8 cellular contexts compared by ENCODE assay signal in genomic region chr16:29700253-29700987, GRCh38. TPM values are rescaled to one million over a fixed set of nuclear protein-coding genes. Genes with fewer than 3 reads are reported as not detected.
DNase-seq lines count a peak whose midpoint lies in the region; ATAC-seq and TF ChIP-seq lines count a peak whose summit lies in the region.

No MANE protein-coding gene starts in this region.

- H3K27ac Mint-ChIP-seq in HFFc6 (no peak overlapping the region), memory B cell (peak overlapping the region; percentile 36)
- H3K27ac Mint-ChIP-seq in activated CD8-positive, alpha-beta T cell treated with anti-CD3 and anti-CD28 coated beads, Interleukin-2, amount 10 ng/mL, durations not matched to agents 7 days and 5 days = peak overlapping the region; percentile 70

- DNase-seq in BE2C (peak; percentile 79), HFFc6 (peak; percentile 77), NCI-H774 (lab: John Stamatoyannopoulos, UW) (peak; percentile 73), memory B cell (ENCODE audit: low spot score in 2 of 2) (peak; percentile 59 to 62)
- DNase-seq in activated CD8-positive, alpha-beta T cell treated with anti-CD3 and anti-CD28 coated beads, Interleukin-2, amount 10 ng/mL, durations not matched to agents 7 days and 5 days = peak; percentile 80
- DNase-seq in effector CD8-positive, alpha-beta T cell (lab: John Stamatoyannopoulos, UW) = peak; percentile 65
- peak; percentile 42 for DNase-seq in stimulated activated CD8-positive, alpha-beta memory T cell treated with anti-CD3 and anti-CD28 coated beads, Interleukin-15, amount 100 ng/mL, for 24 hours (ENCODE audit: low read depth)

- H3K4me1 Mint-ChIP-seq in HFFc6 (ENCODE audit: low read depth) (peaks cover 18% of the 10 kb centered on the region), memory B cell (peaks cover 21% of the 10 kb centered on the region)
- H3K4me1 Mint-ChIP-seq in activated CD8-positive, alpha-beta T cell treated with anti-CD3 and anti-CD28 coated beads, Interleukin-2, amount 10 ng/mL, durations not matched to agents 7 days and 5 days (ENCODE audit: low read depth) = peaks cover 38% of the 10 kb centered on the region

- TF ChIP-seq CTCF in BE2C (IDR thresholded peaks at IDR 0.05; ENCODE audit: low read depth, low read length) (peak; percentile 88), HFFc6 (IDR thresholded peaks at IDR 0.05) (peak; percentile 98)

- CTCF ChIA-PET in activated CD8-positive, alpha-beta T cell treated with anti-CD3 and anti-CD28 coated beads, Interleukin-2, amount 10 ng/mL, durations not matched to agents 7 days and 5 days (lab: Charles Lee) = interaction anchor here (0.6 to 6.6 kb wide), 37 partner anchors 9 to 355 kb away, joined by 3 to 93 read pairs (median 8); partner anchors contain the start of genes ASPHD1, KCTD13, KIF22 and MAZ

- no peak overlapping the region; the same call in 1 of the 2 replicates for H3K4me3 Mint-ChIP-seq in HFFc6
- H3K4me3 Mint-ChIP-seq in activated CD8-positive, alpha-beta T cell treated with anti-CD3 and anti-CD28 coated beads, Interleukin-2, amount 10 ng/mL, durations not matched to agents 7 days and 5 days = peak overlapping the region; percentile 24
- peak overlapping the region; percentile 25 for H3K4me3 Mint-ChIP-seq in memory B cell

- peak overlapping the region; percentile 40 for H3K4me3 ChIP-seq in BE2C (ENCODE audit: low read depth, low read length)

- peak; percentile 30 for ATAC-seq in activated CD8-positive, alpha-beta T cell treated with anti-CD3 and anti-CD28 coated beads, Interleukin-2, amount 10 ng/mL, durations not matched to agents 7 days and 5 days
- ATAC-seq in memory B cell (ENCODE audit: low read depth) (peak; percentile 30), HG02623 (IDR thresholded peaks at IDR 0.05; ENCODE audit: unreplicated experiment) (no peak)

- H3K36me3 Mint-ChIP-seq in HFFc6 (ENCODE audit: low read depth) (0 out of 2 replicates have a peak, but pooled peaks cover 5% of the 10 kb centered on the region), memory B cell (no peaks in the 10 kb centered on the region)
- peaks cover 2% of the 10 kb centered on the region for H3K36me3 Mint-ChIP-seq in activated CD8-positive, alpha-beta T cell treated with anti-CD3 and anti-CD28 coated beads, Interleukin-2, amount 10 ng/mL, durations not matched to agents 7 days and 5 days (ENCODE audit: low read depth)

- no peaks in the 10 kb centered on the region for H3K9me3 ChIP-seq in BE2C

- H3K9me3 Mint-ChIP-seq in HFFc6 = peaks cover 8% of the 10 kb centered on the region
- no peaks in the 10 kb centered on the region for H3K9me3 Mint-ChIP-seq in activated CD8-positive, alpha-beta T cell treated with anti-CD3 and anti-CD28 coated beads, Interleukin-2, amount 10 ng/mL, durations not matched to agents 7 days and 5 days (ENCODE audit: insufficient read depth)
- peaks cover 9% of the 10 kb centered on the region for H3K9me3 Mint-ChIP-seq in memory B cell

- H3K27me3 ChIP-seq in BE2C = no peaks in the 10 kb centered on the region

- no peaks in the 10 kb centered on the region; the same call in 1 of the 2 replicates for H3K4me1 ChIP-seq in BE2C

- POLR2A ChIA-PET in activated CD8-positive, alpha-beta T cell treated with anti-CD3 and anti-CD28 coated beads, Interleukin-2, amount 10 ng/mL, durations not matched to agents 7 days and 5 days (lab: Charles Lee) = interaction anchor here (0.6 to 4.5 kb wide), 9 partner anchors 55 to 304 kb away, joined by 3 to 25 read pairs (median 4); partner anchors contain the start of genes KIF22, PAGR1 and TMEM219

- peaks cover 7% of the 10 kb centered on the region for H3K36me3 ChIP-seq in BE2C

- H3K27me3 Mint-ChIP-seq in HFFc6 (ENCODE audit: insufficient read depth) = peaks cover 11% of the 10 kb centered on the region
- no peaks in the 10 kb centered on the region for H3K27me3 Mint-ChIP-seq in activated CD8-positive, alpha-beta T cell treated with anti-CD3 and anti-CD28 coated beads, Interleukin-2, amount 10 ng/mL, durations not matched to agents 7 days and 5 days (ENCODE audit: low read depth)
- peaks cover 3% of the 10 kb centered on the region for H3K27me3 Mint-ChIP-seq in memory B cell

RNA-seq across cellular contexts. Expression of gene QPRT, which starts 21.4 kb away (rescaled TPM):
- polyA plus RNA-seq in BE2C (2012; ENCODE audit: insufficient read depth, insufficient read length, low read depth) = 245 TPM
- 10 to 100 TPM in 3 of 6 experiments, 1 to 10 TPM in 3; 3.0 to 12.4 (median 10.3) TPM for total RNA-seq in HFFc6 (2021; fragmentation: NEBNext Ultra II Directional; extraction: Animal tissue kit (Norgen Biotek cat#: 25700))
- 10 to 100 TPM in 1 of 2 experiments, 1 to 10 TPM in 1; 8.6 to 10.2 TPM for total RNA-seq in activated CD8-positive, alpha-beta T cell treated with anti-CD3 and anti-CD28 coated beads, Interleukin-2, amount 10 ng/mL, durations not matched to agents 7 days and 5 days

RNA-seq across cellular contexts. Expression of gene SPN, which starts 37.4 kb away (rescaled TPM):
- 2.0 TPM for polyA plus RNA-seq in BE2C (2012; ENCODE audit: insufficient read depth, insufficient read length, low read depth)
- total RNA-seq in HFFc6 (2021; fragmentation: NEBNext Ultra II Directional; extraction: Animal tissue kit (Norgen Biotek cat#: 25700)) = under 1 TPM in 5 of 6 experiments, not detected in 1; 0.06 to 0.20 (median 0.12) TPM
- total RNA-seq in activated CD8-positive, alpha-beta T cell treated with anti-CD3 and anti-CD28 coated beads, Interleukin-2, amount 10 ng/mL, durations not matched to agents 7 days and 5 days = 100 to 1,000 TPM; 339 to 352 TPM

RNA-seq across cellular contexts. Expression of gene C16orf54, which starts 45.4 kb away (rescaled TPM):
- polyA plus RNA-seq in BE2C (2012; ENCODE audit: insufficient read depth, insufficient read length, low read depth) = not detected
- not detected for total RNA-seq in HFFc6 (2021; fragmentation: NEBNext Ultra II Directional; extraction: Animal tissue kit (Norgen Biotek cat#: 25700))
- 10 to 100 TPM; 64.3 to 68.0 TPM for total RNA-seq in activated CD8-positive, alpha-beta T cell treated with anti-CD3 and anti-CD28 coated beads, Interleukin-2, amount 10 ng/mL, durations not matched to agents 7 days and 5 days

Comparison
In these comparisons a context has a peak if more than half of its experiments do, and no peak if none do; other contexts are left out.
1. RNA of gene SPN, which starts 37.4 kb away (total RNA-seq): 339 to 352 TPM in activated CD8-positive, alpha-beta T cell treated with anti-CD3 and anti-CD28 coated beads, Interleukin-2, amount 10 ng/mL, durations not matched to agents 7 days and 5 days; 0.06 to 0.20 TPM in HFFc6; every median in the first group is over 100 times any median in the second.
2. RNA of gene C16orf54, which starts 45.4 kb away (total RNA-seq): 64.3 to 68.0 TPM in activated CD8-positive, alpha-beta T cell treated with anti-CD3 and anti-CD28 coated beads, Interleukin-2, amount 10 ng/mL, durations not matched to agents 7 days and 5 days; not detected in HFFc6; every median in the first group is over 10 times any median in the second.
3. Peak in every context shown above with its lines, with median percentiles within 50 percentile points of each other: DNase-seq.